Comparison of ENCODE assay signal across 1 cellular context in genomic region chr19:53395840-53396580, GRCh38.
TF ChIP-seq lines count a peak whose summit lies in the region.

No MANE protein-coding gene starts in this region.

TF ChIP-seq in HEK293, 187 proteins besides CTCF, POLR2A, EP300 and RAD21 (continued from another document):
- TF ChIP-seq ZNF335 (tag by site-specific recombination; conservative IDR thresholded peaks at IDR 0.05) (peak; percentile 76), ZNF366 (tag by site-specific recombination; conservative IDR thresholded peaks at IDR 0.05) (0 out of 2 replicates have a peak, but pooled peaks have one; percentile 16), ZBTB17 (tag by site-specific recombination; IDR thresholded peaks at IDR 0.05) (peak; percentile 33; the same call in 1 of the 2 replicates), PRDM1 (tag by site-specific recombination; IDR thresholded peaks at IDR 0.05) (peak; percentile 72), ZNF391 (tag by site-specific recombination; IDR thresholded peaks at IDR 0.05; ENCODE audit: borderline replicate concordance, low read depth) (peak; percentile 17; the same call in 1 of the 2 replicates)
TF ChIP-seq in HEK293: peak in this region for 6; not testable (repeated sequence) for 181.
